In genomic region chr2:25743132-25743830, GRCh38 we compare ENCODE assay signal across 12 cellular contexts.
DNase-seq lines count a peak whose midpoint lies in the region; ATAC-seq and TF ChIP-seq lines count a peak whose summit lies in the region.
"Had no signal": no experiment of that assay in that cellular context is flagged by ENCODE, and none has a peak within 500 bp of the region (broad histone marks: within the 10 kb centered on the region; RNA-seq: fewer than 3 reads in every experiment).

No MANE protein-coding gene starts in this region.

- H3K36me3 Mint-ChIP-seq in activated CD4-positive, alpha-beta T cell treated with anti-CD3 and anti-CD28 coated beads, Interleukin-2, amount 10 ng/mL, durations not matched to agents 24 days and 14 days (ENCODE audit: low read depth) = peaks cover 54% of the 10 kb centered on the region
- H3K36me3 Mint-ChIP-seq in activated CD4-positive, alpha-beta memory T cell treated with anti-CD3 and anti-CD28 coated beads for 36 hours = peaks cover 26% of the 10 kb centered on the region
- H3K36me3 Mint-ChIP-seq in natural killer cell = peaks cover 12% of the 10 kb centered on the region
- peaks cover 5% of the 10 kb centered on the region for H3K36me3 Mint-ChIP-seq in HFFc6 (ENCODE audit: low read depth)

- peaks cover 28% of the 10 kb centered on the region for H3K4me1 Mint-ChIP-seq in activated CD4-positive, alpha-beta T cell treated with anti-CD3 and anti-CD28 coated beads, Interleukin-2, amount 10 ng/mL, durations not matched to agents 24 days and 14 days
- H3K4me1 Mint-ChIP-seq in activated CD4-positive, alpha-beta memory T cell treated with anti-CD3 and anti-CD28 coated beads for 36 hours (ENCODE audit: low read depth) = peaks cover 5% of the 10 kb centered on the region
- H3K4me1 Mint-ChIP-seq in natural killer cell = peaks cover 12 to 19% of the 10 kb centered on the region in 2 donors
- H3K4me1 Mint-ChIP-seq in HFFc6 (ENCODE audit: low read depth) = peaks cover 10% of the 10 kb centered on the region

- H3K9me3 Mint-ChIP-seq in activated CD4-positive, alpha-beta T cell treated with anti-CD3 and anti-CD28 coated beads, Interleukin-2, amount 10 ng/mL, durations not matched to agents 24 days and 14 days = no peaks in the 10 kb centered on the region
- no peaks in the 10 kb centered on the region for H3K9me3 Mint-ChIP-seq in activated CD4-positive, alpha-beta memory T cell treated with anti-CD3 and anti-CD28 coated beads for 36 hours
- H3K9me3 Mint-ChIP-seq in natural killer cell = no peaks in the 10 kb centered on the region
- H3K9me3 Mint-ChIP-seq in HFFc6 = no peaks in the 10 kb centered on the region

- POLR2A ChIA-PET in activated CD4-positive, alpha-beta memory T cell treated with anti-CD3 and anti-CD28 coated beads for 36 hours (lab: Charles Lee) = no interaction called here

- peak overlapping the region; percentile 65 for H3K27ac Mint-ChIP-seq in activated CD4-positive, alpha-beta T cell treated with anti-CD3 and anti-CD28 coated beads, Interleukin-2, amount 10 ng/mL, durations not matched to agents 24 days and 14 days
- H3K27ac Mint-ChIP-seq in activated CD4-positive, alpha-beta memory T cell treated with anti-CD3 and anti-CD28 coated beads for 36 hours = peak overlapping the region; percentile 47
- H3K27ac Mint-ChIP-seq in natural killer cell (peak overlapping the region; percentile 34 to 35), HFFc6 (no peak overlapping the region)
- H3K27ac Mint-ChIP-seq: T-helper 17 cell had no signal

- H3K27me3 Mint-ChIP-seq in activated CD4-positive, alpha-beta T cell treated with anti-CD3 and anti-CD28 coated beads, Interleukin-2, amount 10 ng/mL, durations not matched to agents 24 days and 14 days = no peaks in the 10 kb centered on the region
- H3K27me3 Mint-ChIP-seq in activated CD4-positive, alpha-beta memory T cell treated with anti-CD3 and anti-CD28 coated beads for 36 hours = no peaks in the 10 kb centered on the region
- H3K27me3 Mint-ChIP-seq in natural killer cell (ENCODE audit: low read depth in 2 of 2) (no peaks in the 10 kb centered on the region), HFFc6 (ENCODE audit: insufficient read depth) (no peaks in the 10 kb centered on the region)
- H3K27me3 Mint-ChIP-seq: T-helper 17 cell had no signal

- intact Hi-C loops in activated CD4-positive, alpha-beta T cell treated with anti-CD3 and anti-CD28 coated beads, Interleukin-2, amount 10 ng/mL, durations not matched to agents 24 days and 14 days (cut with micrococcal nuclease) = no loop called here
- intact Hi-C loops in activated CD4-positive, alpha-beta memory T cell treated with anti-CD3 and anti-CD28 coated beads for 36 hours (cut with micrococcal nuclease) = no loop called here
- intact Hi-C loops in natural killer cell (cut with micrococcal nuclease) = no loop called here

- peak overlapping the region; percentile 44 for H3K4me3 Mint-ChIP-seq in activated CD4-positive, alpha-beta T cell treated with anti-CD3 and anti-CD28 coated beads, Interleukin-2, amount 10 ng/mL, durations not matched to agents 24 days and 14 days
- no peak overlapping the region for H3K4me3 Mint-ChIP-seq in activated CD4-positive, alpha-beta memory T cell treated with anti-CD3 and anti-CD28 coated beads for 36 hours
- H3K4me3 Mint-ChIP-seq in natural killer cell (peak overlapping the region; percentile 7), HFFc6 (no peak overlapping the region)
- H3K4me3 Mint-ChIP-seq: T-helper 17 cell had no signal

- CTCF ChIA-PET in activated CD4-positive, alpha-beta memory T cell treated with anti-CD3 and anti-CD28 coated beads for 36 hours (lab: Charles Lee) = interaction anchor here (0.8 kb wide), 1 partner anchor 136 kb away, joined by 3 read pairs; no protein-coding TSS in a partner anchor

- DNase-seq in activated CD4-positive, alpha-beta T cell treated with anti-CD3 and anti-CD28 coated beads, Interleukin-2, amount 10 ng/mL, durations not matched to agents 24 days and 14 days = peak; percentile 65
- DNase-seq in activated CD4-positive, alpha-beta T cell treated with anti-CD3 and anti-CD28 coated beads, Interleukin-2, amount 50 U/mL, for 48 hours = no peak
- DNase-seq in KBM-7 = peak; percentile 55
- DNase-seq in activated CD4-positive, alpha-beta memory T cell treated with anti-CD3 and anti-CD28 coated beads for 36 hours = no peak
- no peak for DNase-seq in natural killer cell
- no peak for DNase-seq in HFFc6
- DNase-seq: colonic mucosa, foreskin keratinocyte, NCI-H748 treated with DMSO at 0.1 percent for 48 hours, T-helper 17 cell had no signal

- ATAC-seq in natural killer cell (peak in 1 of 3 donors; percentile 35), GM18868 (IDR thresholded peaks at IDR 0.05; ENCODE audit: unreplicated experiment) (no peak), HG02623 (IDR thresholded peaks at IDR 0.05; ENCODE audit: unreplicated experiment) (no peak)
- ATAC-seq: foreskin keratinocyte, T-helper 17 cell had no signal

- in situ Hi-C loops in KBM-7 (cut with MboI; ENCODE audit: low pct_unique_long_range_greater_than_20kb, low sequenced_read_pairs) = no loop called here

- TF ChIP-seq CTCF in natural killer cell (IDR thresholded peaks at IDR 0.05) (no peak), HFFc6 (IDR thresholded peaks at IDR 0.05) (no peak)

Comparison
In these comparisons a context has a peak if more than half of its experiments do, and no peak if none do; other contexts are left out.
1. DNase-seq: peak in activated CD4-positive, alpha-beta T cell treated with anti-CD3 and anti-CD28 coated beads, Interleukin-2, amount 10 ng/mL, durations not matched to agents 24 days and 14 days (single experiment) and KBM-7 (single experiment); none in activated CD4-positive, alpha-beta T cell treated with anti-CD3 and anti-CD28 coated beads, Interleukin-2, amount 50 U/mL, for 48 hours (0 of 2), activated CD4-positive, alpha-beta memory T cell treated with anti-CD3 and anti-CD28 coated beads for 36 hours (single experiment), natural killer cell (single experiment) and HFFc6 (single experiment).
2. H3K4me3 Mint-ChIP-seq: peak in activated CD4-positive, alpha-beta T cell treated with anti-CD3 and anti-CD28 coated beads, Interleukin-2, amount 10 ng/mL, durations not matched to agents 24 days and 14 days (single experiment) and natural killer cell (single experiment); none in activated CD4-positive, alpha-beta memory T cell treated with anti-CD3 and anti-CD28 coated beads for 36 hours (single experiment) and HFFc6 (single experiment).